ENCODE assay signal across 16 cellular contexts in genomic region chr19:34480491-34480890, GRCh38. TPM values are rescaled to one million over a fixed set of nuclear protein-coding genes. Genes with fewer than 3 reads are reported as not detected.
DNase-seq lines count a peak whose midpoint lies in the region; ATAC-seq, FAIRE-seq and TF ChIP-seq lines count a peak whose summit lies in the region.
"Had no signal": no experiment of that assay in that cellular context is flagged by ENCODE, and none has a peak within 500 bp of the region (broad histone marks: within the 10 kb centered on the region; RNA-seq: fewer than 3 reads in every experiment).

No MANE protein-coding gene starts in this region.

- FAIRE-seq in astrocyte (lab: Jason Lieb, UNC): no peak
- no peak for FAIRE-seq in kidney (lab: Jason Lieb, UNC)
- FAIRE-seq: GM12878 had no signal

- H3K4me3 ChIP-seq in astrocyte (ENCODE audit: insufficient read depth, low read depth, low read length): no peak overlapping the region
- peak overlapping the region in 1 of 2 donors; percentile 49 for H3K4me3 ChIP-seq in kidney (ENCODE audit: low read length in 2 of 2)
- H3K4me3 ChIP-seq in psoas muscle: no peak overlapping the region
- H3K4me3 ChIP-seq in thyroid gland (replicated peaks in 1 of 3): no peak overlapping the region
- H3K4me3 ChIP-seq in Karpas-422 (ENCODE audit: low read length): no peak overlapping the region
- H3K4me3 ChIP-seq: GM12878 had no signal

- TF ChIP-seq CTCF in astrocyte (IDR thresholded peaks at IDR 0.05; ENCODE audit: insufficient read depth, low read depth, low read length): no peak
- no peak for TF ChIP-seq CTCF in kidney (IDR thresholded peaks at IDR 0.05; ENCODE audit: borderline replicate concordance, extremely low read depth, insufficient read depth)
- TF ChIP-seq CTCF in psoas muscle (IDR thresholded peaks at IDR 0.05): no peak
- no peak for TF ChIP-seq CTCF in thyroid gland (IDR thresholded peaks at IDR 0.05)

- intact Hi-C loops in kidney (cut with DNase I): no loop called here
- intact Hi-C loops in psoas muscle (cut with DNase I): no loop called here
- intact Hi-C loops in thyroid gland (cut with DNase I): no loop called here

- H3K9me3 Mint-ChIP-seq in astrocyte (ENCODE audit: unreplicated experiment): no peaks in the 10 kb centered on the region
- H3K9me3 Mint-ChIP-seq: activated naive CD4-positive, alpha-beta T cell treated with anti-CD3 and anti-CD28 coated beads, Interleukin-2, amount 10 ng/mL, durations not matched to agents 7 days and 5 days; immature natural killer cell; naive thymus-derived CD8-positive, alpha-beta T cell had no signal

- WGBS in psoas muscle, 3 donors: 88 to 89% (median 89%) methylated on average over 19 of the region's 19 CpGs
- 82 to 84% methylated on average over 19 of the region's 19 CpGs for WGBS in thyroid gland, 2 donors

- no peaks in the 10 kb centered on the region for H3K9me2 ChIP-seq in Karpas-422 (replicated peaks; ENCODE audit: insufficient read depth, low read length)

- H3K79me2 ChIP-seq in astrocyte (ENCODE audit: insufficient read depth, low read length) (peaks cover 30% of the 10 kb centered on the region), Karpas-422 (ENCODE audit: low read length) (no peaks in the 10 kb centered on the region)

- no peak overlapping the region for H3K27ac Mint-ChIP-seq in astrocyte (ENCODE audit: unreplicated experiment)
- H3K27ac Mint-ChIP-seq: activated naive CD4-positive, alpha-beta T cell treated with anti-CD3 and anti-CD28 coated beads, Interleukin-2, amount 10 ng/mL, durations not matched to agents 7 days and 5 days; immature natural killer cell; naive thymus-derived CD8-positive, alpha-beta T cell had no signal

- H3K4me1 ChIP-seq in astrocyte (ENCODE audit: insufficient read depth, low read length) (peaks cover 18% of the 10 kb centered on the region), kidney (ENCODE audit: control insufficient read depth in 1 of 2, insufficient read depth in 1 of 2, low read depth in 1 of 2, low read length in 2 of 2) (peaks cover 4 to 8% of the 10 kb centered on the region in 2 donors), psoas muscle (peaks cover 7% of the 10 kb centered on the region), thyroid gland (peaks cover 11 to 16% of the 10 kb centered on the region in 2 donors), Karpas-422 (ENCODE audit: low read length) (no peaks in the 10 kb centered on the region)

- no peak for TF ChIP-seq POLR2A in thyroid gland (IDR thresholded peaks at IDR 0.05)

- H3K27me3 ChIP-seq in astrocyte (ENCODE audit: insufficient read depth, low read length) (no peaks in the 10 kb centered on the region), psoas muscle (ENCODE audit: insufficient read depth in 3 of 3, low read length in 2 of 3) (peaks cover 0 to 2% (median 0%) of the 10 kb centered on the region in 3 donors), thyroid gland (no peaks in the 10 kb centered on the region), Karpas-422 (ENCODE audit: low read length) (no peaks in the 10 kb centered on the region)

- H3K9me3 ChIP-seq in astrocyte (ENCODE audit: insufficient read depth, low read depth, low read length) (no peaks in the 10 kb centered on the region), kidney (ENCODE audit: control insufficient read depth in 1 of 2, low read length in 2 of 2) (no peaks in the 10 kb centered on the region), psoas muscle (no peaks in the 10 kb centered on the region), thyroid gland (no peaks in the 10 kb centered on the region), Karpas-422 (ENCODE audit: low read length) (no peaks in the 10 kb centered on the region)

- H3K27ac ChIP-seq in astrocyte (ENCODE audit: low read depth, low read length) (no peak overlapping the region), kidney (ENCODE audit: low read depth in 2 of 2, low read length in 2 of 2) (peak overlapping the region in 1 of 2 donors; percentile 70), psoas muscle (peak overlapping the region; percentile 68), thyroid gland (peak overlapping the region in 1 of 3 donors; percentile 53), Karpas-422 (ENCODE audit: low read length) (no peak overlapping the region)

- DNase-seq in ELF-1 (ENCODE audit: low read depth, low spot score) (peak; percentile 55), astrocyte (ENCODE audit: low read depth) (no peak), kidney (peak; percentile 72), psoas muscle (no peak), thyroid gland (no peak), Karpas-422 (no peak)
- no peak for DNase-seq in central memory CD4-positive, alpha-beta T cell
- DNase-seq: activated naive CD4-positive, alpha-beta T cell treated with anti-CD3 and anti-CD28 coated beads, Interleukin-2, amount 10 ng/mL, durations not matched to agents 7 days and 5 days; immature natural killer cell; KBM-7; naive thymus-derived CD8-positive, alpha-beta T cell; NCI-H187; NCI-H774; stimulated activated CD4-positive, alpha-beta T cell treated with anti-CD3 and anti-CD28 coated beads, Interleukin-12 subunit alpha, Interleukin-12 subunit beta, amount 100 ng/mL, for 4 hours had no signal

- peak overlapping the region; percentile 91 for H3K4me2 ChIP-seq in astrocyte (ENCODE audit: low read length)
- H3K4me2 ChIP-seq in Karpas-422 (ENCODE audit: low read depth, low read length, poor library complexity, severe bottlenecking): no peak overlapping the region

- H2AFZ ChIP-seq in astrocyte (ENCODE audit: low read depth, low read length) (peak overlapping the region; percentile 51), Karpas-422 (ENCODE audit: low read length) (no peak overlapping the region)

- ATAC-seq in psoas muscle: no peak
- no peak for ATAC-seq in GM19328 (IDR thresholded peaks at IDR 0.05; ENCODE audit: unreplicated experiment)
- ATAC-seq: GM12878; naive thymus-derived CD8-positive, alpha-beta T cell had no signal

- H3K4me1 Mint-ChIP-seq in astrocyte (ENCODE audit: low read depth, unreplicated experiment): peaks cover 4% of the 10 kb centered on the region

- H3K36me3 Mint-ChIP-seq in astrocyte (ENCODE audit: low read depth, unreplicated experiment): peaks cover 2% of the 10 kb centered on the region
- H3K36me3 Mint-ChIP-seq: activated naive CD4-positive, alpha-beta T cell treated with anti-CD3 and anti-CD28 coated beads, Interleukin-2, amount 10 ng/mL, durations not matched to agents 7 days and 5 days had no signal

- H4K20me1 ChIP-seq in astrocyte (ENCODE audit: insufficient read depth, low read length): peaks cover 30% of the 10 kb centered on the region
- H4K20me1 ChIP-seq in Karpas-422 (ENCODE audit: insufficient read depth, low read depth, low read length): no peaks in the 10 kb centered on the region

- H3K4me3 Mint-ChIP-seq in astrocyte (ENCODE audit: unreplicated experiment): peak overlapping the region; percentile 27
- H3K4me3 Mint-ChIP-seq: activated naive CD4-positive, alpha-beta T cell treated with anti-CD3 and anti-CD28 coated beads, Interleukin-2, amount 10 ng/mL, durations not matched to agents 7 days and 5 days; immature natural killer cell had no signal

- H3K9ac ChIP-seq in astrocyte (ENCODE audit: low read length) (peak overlapping the region; percentile 80), kidney (ENCODE audit: low read length in 2 of 2) (peak overlapping the region in 1 of 2 donors; percentile 61), Karpas-422 (ENCODE audit: low read length) (no peak overlapping the region)

- no peaks in the 10 kb centered on the region for H3K27me3 Mint-ChIP-seq in astrocyte (ENCODE audit: low read depth, unreplicated experiment)

- H3K36me3 ChIP-seq in astrocyte (ENCODE audit: insufficient read depth, low read length) (no peaks in the 10 kb centered on the region), kidney (ENCODE audit: control insufficient read depth in 1 of 2, insufficient read depth in 2 of 2, low read length in 2 of 2) (no peaks in the 10 kb centered on the region), psoas muscle (ENCODE audit: insufficient read depth in 1 of 2, low read depth in 1 of 2) (no peaks in the 10 kb centered on the region), thyroid gland (no peaks in the 10 kb centered on the region), Karpas-422 (ENCODE audit: insufficient read depth, low read length) (no peaks in the 10 kb centered on the region)

RNA-seq across cellular contexts. Expression of gene WTIP, which starts 1.1 kb away (rescaled TPM):
- 23.0 and 32.5 TPM in 2 replicates for total RNA-seq in astrocyte
- 22.3 TPM for total RNA-seq in kidney
- 15.5 TPM for polyA plus RNA-seq in kidney (ENCODE audit: insufficient read depth, low read depth, low replicate concordance)
- total RNA-seq in psoas muscle: 10 to 100 TPM in 1 of 4 donors, 1 to 10 TPM in 3; 2.9 to 21.4 (median 5.6) TPM
- 1 to 10 TPM; 2.6 to 2.9 (median 2.7) TPM for polyA plus RNA-seq in psoas muscle
- total RNA-seq in thyroid gland: 10 to 100 TPM; 14.1 to 22.1 (median 16.7) TPM
- total RNA-seq in Karpas-422 (2014; rRNA removed; shearing (Covaris generic); ENCODE audit: low replicate concordance): 0.72 and 1.1 TPM in 2 replicates

RNA-seq across cellular contexts. Expression of gene UBA2, which starts 52.3 kb away (rescaled TPM):
- total RNA-seq in astrocyte (84.5 and 87.0 TPM in 2 replicates), kidney (63.6 TPM), psoas muscle (100 to 1,000 TPM in 2 of 4 donors, 10 to 100 TPM in 2; 78.1 to 126 (median 106) TPM), thyroid gland (100 to 1,000 TPM in 2 of 4 donors, 10 to 100 TPM in 2; 70.3 to 108 (median 97.7) TPM)
- polyA plus RNA-seq in kidney (ENCODE audit: insufficient read depth, low read depth, low replicate concordance) (41.3 TPM), psoas muscle (10 to 100 TPM; 65.5 to 88.5 (median 70.6) TPM)
- total RNA-seq in Karpas-422 (2014; rRNA removed; shearing (Covaris generic); ENCODE audit: low replicate concordance): 190 and 313 TPM in 2 replicates

Comparison
In these comparisons a context has a peak if more than half of its experiments do, and no peak if none do; other contexts are left out.
1. DNase-seq: peak in ELF-1 (single experiment) and kidney (single experiment); none in astrocyte (single experiment), psoas muscle (0 of 2), thyroid gland (0 of 2), Karpas-422 (single experiment) and central memory CD4-positive, alpha-beta T cell (single experiment).